Comparison of ENCODE assay signal across 8 cellular contexts in the genomic region with DNA sequence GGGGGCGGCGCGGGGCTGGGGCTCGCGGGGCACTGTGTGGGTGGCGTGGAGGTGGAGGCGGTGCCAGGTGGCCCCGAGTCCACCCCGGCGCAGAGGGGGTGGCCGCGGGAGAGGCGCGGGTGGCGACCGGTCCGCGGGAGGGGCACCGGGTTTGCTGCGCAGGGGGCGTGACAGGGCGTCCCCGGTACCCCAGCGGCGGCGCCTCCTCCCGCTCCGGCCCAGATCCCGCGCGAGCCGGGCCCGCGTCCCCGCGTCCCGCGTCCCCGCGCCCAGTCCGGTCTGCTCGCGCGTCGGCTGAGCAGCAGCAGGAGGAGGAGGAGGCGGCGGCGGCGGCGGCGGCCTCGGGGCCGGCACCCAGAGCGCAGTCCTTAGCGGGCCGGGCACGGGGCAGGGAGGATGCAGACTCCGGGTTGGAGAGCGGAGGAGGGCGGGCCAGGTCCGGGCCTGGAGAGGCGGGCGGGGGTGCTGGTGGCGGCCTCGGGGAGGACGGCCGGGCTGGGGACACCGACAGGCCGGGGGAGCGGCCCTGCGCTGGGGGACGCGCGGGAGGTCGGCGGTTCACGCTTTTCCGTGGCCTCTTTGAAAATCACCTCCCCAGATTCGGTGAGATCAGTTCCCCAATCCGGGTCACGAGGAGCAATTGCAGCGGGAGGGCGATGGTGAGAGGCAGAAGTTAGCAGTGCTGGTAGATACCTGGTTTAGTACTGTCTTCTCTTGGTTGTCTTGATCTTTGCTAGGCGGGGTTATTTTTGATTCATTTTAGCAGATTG. TPM values are rescaled to one million over a fixed set of nuclear protein-coding genes. Genes with fewer than 3 reads are reported as not detected.
DNase-seq lines count a peak whose midpoint lies in the region; ATAC-seq and TF ChIP-seq lines count a peak whose summit lies in the region.

No MANE protein-coding gene starts in this region.

- no peak for TF ChIP-seq CTCF in kidney epithelial cell (IDR thresholded peaks at IDR 0.05; ENCODE audit: insufficient read depth, low read length, poor library complexity, severe bottlenecking)

- no peaks in the 10 kb centered on the region for H3K27me3 ChIP-seq in kidney epithelial cell (ENCODE audit: control insufficient read depth, insufficient read depth, low read length)

- ATAC-seq in HG02623 (IDR thresholded peaks at IDR 0.05; ENCODE audit: unreplicated experiment): peak; percentile 40
- ATAC-seq in central memory CD8-positive, alpha-beta T cell (replicated peaks; ENCODE audit: extremely low read depth, poor library complexity, severe bottlenecking): peak; percentile 65

- H3K4me1 Mint-ChIP-seq in central memory CD8-positive, alpha-beta T cell: peaks cover 15% of the 10 kb centered on the region

- H3K4me3 Mint-ChIP-seq in central memory CD8-positive, alpha-beta T cell: peak overlapping the region; percentile 77

- H3K27me3 Mint-ChIP-seq in central memory CD8-positive, alpha-beta T cell: peaks cover 34% of the 10 kb centered on the region

- H3K9me3 Mint-ChIP-seq in central memory CD8-positive, alpha-beta T cell: no peaks in the 10 kb centered on the region

- H3K27ac Mint-ChIP-seq in central memory CD8-positive, alpha-beta T cell (ENCODE audit: low read depth): peak overlapping the region; percentile 62

- no peaks in the 10 kb centered on the region for H3K36me3 ChIP-seq in kidney epithelial cell (ENCODE audit: control insufficient read depth, insufficient read depth, low read length)

- peak overlapping the region; percentile 98 for H3K4me3 ChIP-seq in kidney epithelial cell (ENCODE audit: low read depth, low read length)

- DNase-seq in NCI-H2196 (lab: John Stamatoyannopoulos, UW; ENCODE audit: unreplicated experiment) (peak; percentile 58), NCI-H2196 treated with DMSO at 0.1 percent for 48 hours (lab: John Stamatoyannopoulos, UW; ENCODE audit: unreplicated experiment) (no peak), NCI-H1092 (lab: John Stamatoyannopoulos, UW) (peak; percentile 33), T-helper 9 cell (peak; percentile 6), kidney epithelial cell (ENCODE audit: low read depth) (no peak)
- DNase-seq in central memory CD8-positive, alpha-beta T cell (ENCODE audit: low spot score in 2 of 2): peak; percentile 18 to 33
- DNase-seq in stimulated activated CD4-positive, alpha-beta T cell treated with anti-CD3 and anti-CD28 coated beads, Interleukin-12 subunit alpha, Interleukin-12 subunit beta, amount 100 ng/mL, for 48 hours (ENCODE audit: low read depth in 2 of 3, low spot score in 1 of 3): peak; percentile 1 to 5 (median 4)

- H3K36me3 Mint-ChIP-seq in central memory CD8-positive, alpha-beta T cell (ENCODE audit: insufficient read depth): peaks cover 3% of the 10 kb centered on the region

RNA-seq across cellular contexts. Expression of a gene that starts 1.6 kb away (rescaled TPM):
- total RNA-seq in kidney epithelial cell: 174 and 196 TPM in 2 replicates

Comparison
In these comparisons a context has a peak if more than half of its experiments do, and no peak if none do; other contexts are left out.
1. DNase-seq: peak in NCI-H2196 (single experiment), NCI-H1092 (single experiment), T-helper 9 cell (single experiment), central memory CD8-positive, alpha-beta T cell (2 of 2) and stimulated activated CD4-positive, alpha-beta T cell treated with anti-CD3 and anti-CD28 coated beads, Interleukin-12 subunit alpha, Interleukin-12 subunit beta, amount 100 ng/mL, for 48 hours (3 of 3); none in NCI-H2196 treated with DMSO at 0.1 percent for 48 hours (single experiment) and kidney epithelial cell (single experiment).